23 cellular contexts compared by ENCODE assay signal in genomic region chr19:33147538-33147937, GRCh38. TPM values are rescaled to one million over a fixed set of nuclear protein-coding genes. Genes with fewer than 3 reads are reported as not detected.
"Had no signal": no experiment of that assay in that cellular context is flagged by ENCODE, and none has a peak within 500 bp of the region (broad histone marks: within the 10 kb centered on the region; RNA-seq: fewer than 3 reads in every experiment).

No MANE protein-coding gene starts in this region.

- H3K4me1 ChIP-seq: SJSA1 had no signal

- H3K9me3 Mint-ChIP-seq: IgD-negative memory B cell had no signal

- H3K27ac ChIP-seq: SJSA1, SK-N-MC had no signal

- FAIRE-seq: RCC 7860 had no signal

- H3K27me3 ChIP-seq: SJSA1 had no signal

- DNase-seq: KBM-7, NCI-H1092, NCI-H1105 treated with DMSO at 0.1 percent for 48 hours, NCI-H1417 treated with DMSO at 0.1 percent for 48 hours, NCI-H146, NCI-H1694 treated with DMSO at 0.1 percent for 48 hours, NCI-H1930, NCI-H2081, NCI-H2107, NCI-H2227 treated with DMSO at 0.1 percent for 48 hours, NCI-H524, NCI-H69, NCI-H774, Right ventricle myocardium superior, RPMI8226, SIG-M5 had no signal

- H3K9me3 ChIP-seq: SJSA1 had no signal

- H3K36me3 ChIP-seq: SJSA1 had no signal

- H3K4me3 Mint-ChIP-seq: IgD-negative memory B cell had no signal

- H3K4me3 ChIP-seq: SJSA1, SK-N-MC had no signal

- H3K27ac Mint-ChIP-seq: IgD-negative memory B cell had no signal

RNA-seq across cellular contexts. Expression of gene WDR88, which starts 15.6 kb away (rescaled TPM):
- total RNA-seq: HT1080, LHCN-M2, MCF 10A, SJSA1 had no signal

RNA-seq across cellular contexts. Expression of gene LRP3, which starts 46.6 kb away (rescaled TPM):
- polyA plus RNA-seq: IgD-negative memory B cell had no signal
